Comparison of ENCODE assay signal across 35 cellular contexts in the genomic region with DNA sequence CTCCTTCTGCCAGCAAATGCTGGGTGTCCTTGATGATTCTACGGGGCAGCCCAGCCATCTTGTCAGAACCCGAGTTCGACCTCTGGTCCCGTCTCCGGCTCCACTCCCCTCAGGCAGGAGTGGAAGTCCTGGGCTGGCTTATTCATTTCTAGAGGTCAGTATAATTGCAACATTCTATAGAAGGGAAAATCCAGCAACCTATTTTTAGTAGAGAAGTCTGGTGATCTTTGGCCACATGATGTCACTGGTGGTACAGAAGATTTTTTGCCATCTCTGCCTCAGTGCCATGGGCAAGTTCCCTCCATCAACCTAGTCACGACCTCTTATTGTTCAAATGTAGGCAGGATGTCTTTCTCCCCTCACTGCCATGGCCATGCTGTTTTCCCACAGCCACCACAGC. TPM values are rescaled to one million over a fixed set of nuclear protein-coding genes. Genes with fewer than 3 reads are reported as not detected.
A peak's percentile ranks its signal among the peaks of the same experiment; 100 is the strongest.
DNase-seq lines count a peak whose midpoint lies in the region; ATAC-seq, FAIRE-seq and TF ChIP-seq lines count a peak whose summit lies in the region.
"Had no signal": no experiment of that assay in that cellular context is flagged by ENCODE, and none has a peak within 500 bp of the region (broad histone marks: within the 10 kb centered on the region; RNA-seq: fewer than 3 reads in every experiment).

No MANE protein-coding gene starts in this region.

- no peak overlapping the region for H3K56ac ChIP-seq in H1 (replicated peaks; ENCODE audit: insufficient read length, low read depth, low read length)

- WGBS in H1 (ENCODE audit: extremely low coverage in 1 of 2, insufficient coverage in 1 of 2, insufficient read length in 1 of 2, insufficient replicate concordance in 2 of 2, low coverage in 1 of 2, low lambda C conversion rate in 2 of 2, missing lambda C conversion rate in 1 of 2), 2 experiments = 90% methylated on average over 2 of the region's 6 CpGs; no CpG with 5 or more reads in 1 of the 2 experiments

- H2BK15ac ChIP-seq in H1 (ENCODE audit: low read length) = no peak overlapping the region

- no peaks in the 10 kb centered on the region for H3K4me1 Mint-ChIP-seq in activated T-cell treated with anti-CD3 and anti-CD28 coated beads, Interleukin-2, amount 50 U/mL, for 4 hours (ENCODE audit: low read depth)
- H3K4me1 Mint-ChIP-seq: activated naive CD8-positive, alpha-beta T cell treated with anti-CD3 and anti-CD28 coated beads, Interleukin-2, amount 10 ng/mL, durations not matched to agents 7 days and 5 days; IgD-negative memory B cell; nephron progenitor cell; stimulated activated naive B cell treated with anti-CD40 and anti-IgM and Interleukin-4, amounts not matched to agents 10 μg/mL and 1 μg/mL and 100 μg/mL, for 72 hours had no signal

- H3K4me3 ChIP-seq in H1 (ENCODE audit: extremely low read depth in 1 of 4, insufficient read depth in 2 of 4, low read depth in 3 of 4, low read length in 4 of 4) = no peak overlapping the region
- H3K4me3 ChIP-seq: ascending aorta, BLaER1, colonic mucosa, pancreas, PC-9, skin epidermis had no signal

- H2AFZ ChIP-seq in H1 (ENCODE audit: low read length) = peak overlapping the region; percentile 67; the same call in 1 of the 2 replicates
- H2AFZ ChIP-seq: PC-9 had no signal

- TF ChIP-seq CTCF in GM10266 (IDR thresholded peaks at IDR 0.05; ENCODE audit: control insufficient read depth, insufficient read depth, low read depth, missing control alignments) (no peak), H1 (IDR thresholded peaks at IDR 0.05; ENCODE audit: control extremely low read depth in 1 of 3, insufficient read depth in 1 of 3, low read depth in 1 of 3, low read length in 3 of 3) (peak in 2 of 3 experiments; percentile 12 to 14; a peak in 1 of 4 replicates)

- H2BK5ac ChIP-seq in H1 (ENCODE audit: low read depth, low read length) = peak overlapping the region; percentile 40; the same call in 1 of the 2 replicates

- H3K79me2 ChIP-seq in H1 (ENCODE audit: control insufficient read depth in 1 of 2, insufficient read depth in 2 of 2, low read length in 2 of 2) = no peaks in the 10 kb centered on the region

- no peak overlapping the region for H2BK20ac ChIP-seq in H1 (ENCODE audit: low read length)

- peaks cover 0 to 2% (median 0%) of the 10 kb centered on the region in 4 experiments; a peak in 1 of 7 replicates for H3K4me1 ChIP-seq in H1 (replicated peaks in 1 of 4; ENCODE audit: control insufficient read depth in 3 of 4, insufficient read depth in 4 of 4, low read length in 3 of 4)
- H3K4me1 ChIP-seq: ascending aorta, colonic mucosa, pancreas had no signal

- no peaks in the 10 kb centered on the region for H3K9me3 Mint-ChIP-seq in activated T-cell treated with anti-CD3 and anti-CD28 coated beads, Interleukin-2, amount 50 U/mL, for 4 hours
- H3K9me3 Mint-ChIP-seq: activated naive CD8-positive, alpha-beta T cell treated with anti-CD3 and anti-CD28 coated beads, Interleukin-2, amount 10 ng/mL, durations not matched to agents 7 days and 5 days; activated T-helper 2 cell treated with anti-CD3 and anti-CD28 coated beads, Interferon-gamma antibody, Interleukin-2, Interleukin-4, amounts not matched to agents 10 μg/mL and 5 μg/mL and 100 μg/mL, durations not matched to agents 14 hours and 24 hours and 36 hours; IgD-negative memory B cell; nephron progenitor cell; stimulated activated naive B cell treated with anti-CD40 and anti-IgM and Interleukin-4, amounts not matched to agents 10 μg/mL and 1 μg/mL and 100 μg/mL, for 72 hours; type B pancreatic cell had no signal

- no peak overlapping the region for H3K23ac ChIP-seq in H1 (ENCODE audit: insufficient read length)

- no peak overlapping the region for H4K91ac ChIP-seq in H1 (replicated peaks; ENCODE audit: insufficient read length, low read length)

- H3K4me3 Mint-ChIP-seq in activated T-cell treated with anti-CD3 and anti-CD28 coated beads, Interleukin-2, amount 50 U/mL, for 4 hours = no peak overlapping the region
- H3K4me3 Mint-ChIP-seq: activated CD8-positive, alpha-beta T cell treated with anti-CD3 and anti-CD28 coated beads, Interleukin-2, amount 10 ng/mL, durations not matched to agents 7 days and 5 days; activated naive CD8-positive, alpha-beta T cell treated with anti-CD3 and anti-CD28 coated beads, Interleukin-2, amount 10 ng/mL, durations not matched to agents 7 days and 5 days; IgD-negative memory B cell; nephron progenitor cell; stimulated activated naive B cell treated with anti-CD40 and anti-IgM and Interleukin-4, amounts not matched to agents 10 μg/mL and 1 μg/mL and 100 μg/mL, for 72 hours; type B pancreatic cell had no signal

- no peaks in the 10 kb centered on the region for H3K27me3 ChIP-seq in H1 (replicated peaks in 1 of 4; ENCODE audit: control insufficient read depth in 3 of 4, extremely low read depth in 1 of 4, insufficient read depth in 3 of 4, low read length in 3 of 4)
- H3K27me3 ChIP-seq: ascending aorta, BLaER1, colonic mucosa, pancreas had no signal

- H3K27ac ChIP-seq in H1 (ENCODE audit: low read depth, low read length) = no peak overlapping the region
- H3K27ac ChIP-seq: ascending aorta, BLaER1, colonic mucosa, pancreas, PC-9, skin epidermis had no signal

- H2AK5ac ChIP-seq in H1 (ENCODE audit: low read depth, low read length) = no peak overlapping the region

- CTCF ChIA-PET in H1 (lab: Charles Lee; ENCODE audit: partially characterized antibody) = interaction anchor here (1.1 kb wide), 1 partner anchor 136 kb away, joined by 3 read pairs; no protein-coding TSS in a partner anchor

- no peak overlapping the region for H3K18ac ChIP-seq in H1 (ENCODE audit: extremely low read depth, low read length)

- no peaks in the 10 kb centered on the region for H3K23me2 ChIP-seq in H1 (ENCODE audit: low read depth, low read length)

- H3K9me3 ChIP-seq in H1 (ENCODE audit: insufficient read depth in 2 of 2, low read depth in 1 of 2, low read length in 1 of 2) = no peaks in the 10 kb centered on the region
- H3K9me3 ChIP-seq: ascending aorta, BLaER1, colonic mucosa, pancreas had no signal

- peaks cover 18% of the 10 kb centered on the region for H3K27me3 Mint-ChIP-seq in activated T-cell treated with anti-CD3 and anti-CD28 coated beads, Interleukin-2, amount 50 U/mL, for 4 hours (ENCODE audit: low read depth)
- H3K27me3 Mint-ChIP-seq: IgD-negative memory B cell had no signal

- no peak overlapping the region for H3K14ac ChIP-seq in H1 (ENCODE audit: insufficient read length)

- no peak overlapping the region for H4K8ac ChIP-seq in H1 (ENCODE audit: extremely low read depth, insufficient read depth, low read length)

- DNase-seq in EL (peak; percentile 2), GM10266 (ENCODE audit: extremely low spot score) (peak; percentile 35), LHCN-M2 (ENCODE audit: low read depth) (peak; percentile 3), H1 (ENCODE audit: low read depth in 1 of 2, low spot score in 2 of 2) (no peak), left cardiac atrium (no peak)
- DNase-seq in activated T-cell treated with anti-CD3 and anti-CD28 coated beads, Interleukin-2, amount 50 U/mL, for 4 hours = no peak
- DNase-seq: activated CD4-positive, alpha-beta T cell treated with anti-CD3 and anti-CD28 coated beads for 4 hours; activated CD8-positive, alpha-beta T cell treated with anti-CD3 and anti-CD28 coated beads, Interleukin-2, amount 10 ng/mL, durations not matched to agents 7 days and 5 days; activated naive CD8-positive, alpha-beta T cell treated with anti-CD3 and anti-CD28 coated beads, Interleukin-2, amount 10 ng/mL, durations not matched to agents 7 days and 5 days; colonic mucosa; effector memory CD4-positive, alpha-beta T cell; HCEC 1CT; NCI-H1092 treated with DMSO at 0.1 percent for 48 hours; NCI-H1694 treated with DMSO at 0.1 percent for 48 hours; NCI-H524; nephron progenitor cell; pancreas; PC-9; Right ventricle myocardium superior; stimulated activated naive B cell treated with anti-CD40 and anti-IgM and Interleukin-4, amounts not matched to agents 10 μg/mL and 1 μg/mL and 100 μg/mL, for 72 hours; substantia nigra had no signal

- no peak overlapping the region for H4K5ac ChIP-seq in H1 (ENCODE audit: insufficient read length, low read depth, low read length)

- H3K79me1 ChIP-seq in H1 (ENCODE audit: low read depth, low read length) = no peaks in the 10 kb centered on the region

- POLR2A ChIA-PET in H1 (lab: Charles Lee; ENCODE audit: partially characterized antibody) = no interaction called here

- no peak overlapping the region for H3K9ac ChIP-seq in H1 (replicated peaks in 1 of 4; ENCODE audit: extremely low read depth in 1 of 4, low read depth in 3 of 4, low read length in 3 of 4)
- H3K9ac ChIP-seq: BLaER1 had no signal

- no peak overlapping the region for H3K4ac ChIP-seq in H1 (replicated peaks; ENCODE audit: insufficient read length, low read depth, low read length)

- 0 out of 2 replicates have a peak overlapping the region, but pooled peaks have one; percentile 35 for H2BK12ac ChIP-seq in H1 (ENCODE audit: low read depth, low read length)

- no peak for FAIRE-seq in H1 (lab: Jason Lieb, UNC)
- FAIRE-seq: G401.6, pancreas had no signal

- no peaks in the 10 kb centered on the region for H4K20me1 ChIP-seq in H1 (replicated peaks in 1 of 2; ENCODE audit: control insufficient read depth in 1 of 2, insufficient read depth in 2 of 2, low read length in 2 of 2)
- H4K20me1 ChIP-seq: BLaER1 had no signal

- H3K36me3 Mint-ChIP-seq in activated T-cell treated with anti-CD3 and anti-CD28 coated beads, Interleukin-2, amount 50 U/mL, for 4 hours (ENCODE audit: insufficient read depth) = no peaks in the 10 kb centered on the region
- H3K36me3 Mint-ChIP-seq: activated naive CD8-positive, alpha-beta T cell treated with anti-CD3 and anti-CD28 coated beads, Interleukin-2, amount 10 ng/mL, durations not matched to agents 7 days and 5 days; IgD-negative memory B cell; stimulated activated naive B cell treated with anti-CD40 and anti-IgM and Interleukin-4, amounts not matched to agents 10 μg/mL and 1 μg/mL and 100 μg/mL, for 72 hours; type B pancreatic cell had no signal

- H3K36me3 ChIP-seq in H1 (ENCODE audit: control insufficient read depth in 2 of 4, insufficient read depth in 4 of 4, low read length in 3 of 4) = no peaks in the 10 kb centered on the region
- H3K36me3 ChIP-seq: ascending aorta, BLaER1, colonic mucosa, pancreas had no signal

- no peak overlapping the region for H3K4me2 ChIP-seq in H1 (ENCODE audit: insufficient read depth in 1 of 2, low read depth in 2 of 2, low read length in 2 of 2)
- H3K4me2 ChIP-seq: BLaER1, PC-9 had no signal

- ATAC-seq in left cardiac atrium (no peak), HG03378 (IDR thresholded peaks at IDR 0.05; ENCODE audit: unreplicated experiment) (no peak), HG02840 (IDR thresholded peaks at IDR 0.05; ENCODE audit: low FRiP score, unreplicated experiment) (no peak)
- no peak for ATAC-seq in activated T-cell treated with anti-CD3 and anti-CD28 coated beads, Interleukin-2, amount 50 U/mL, for 4 hours
- ATAC-seq: activated CD8-positive, alpha-beta T cell treated with anti-CD3 and anti-CD28 coated beads, Interleukin-2, amount 10 ng/mL, durations not matched to agents 7 days and 5 days; left lobe of liver; pancreas; stimulated activated naive B cell treated with anti-CD40 and anti-IgM and Interleukin-4, amounts not matched to agents 10 μg/mL and 1 μg/mL and 100 μg/mL, for 72 hours had no signal

- TF ChIP-seq EP300 in H1 (IDR thresholded peaks at IDR 0.05; ENCODE audit: borderline replicate concordance in 1 of 2, low read depth in 2 of 2, low read length in 2 of 2) = no peak

- TF ChIP-seq RAD21 in H1 (IDR thresholded peaks at IDR 0.05 in 1 of 2, conservative IDR thresholded peaks at IDR 0.05 in 1 of 2; ENCODE audit: low read depth in 2 of 2, low read length in 2 of 2) = peak; percentile 45 to 46

- TF ChIP-seq POLR2A in H1 (IDR thresholded peaks at IDR 0.05; ENCODE audit: control extremely low read depth in 1 of 2, low read depth in 2 of 2, low read length in 2 of 2) = no peak

- no peak overlapping the region for H2BK120ac ChIP-seq in H1 (replicated peaks; ENCODE audit: low read depth, low read length)

- intact Hi-C loops in left cardiac atrium (cut with DNase I) = no loop called here

RNA-seq across cellular contexts. Expression of a gene that starts 22.4 kb away (rescaled TPM):
- total RNA-seq in LHCN-M2 (2014; rRNA removed) (not detected in 2 replicates), left cardiac atrium (not detected)
- not detected for polyA plus RNA-seq in LHCN-M2 (2012)
- not detected in 2 replicates for total RNA-seq in H1 (2021; fragmentation: NEBNext Ultra II Directional; extraction: Animal tissue kit (Norgen Biotek cat#: 25700))
- polyA plus RNA-seq in H1 (2011; rRNA removed) = not detected in 2 replicates
- polyA plus RNA-seq in H1 (2011; cell fraction: cytosol; rRNA removed) = not detected
- polyA plus RNA-seq in H1 (2011; cell fraction: nucleus; rRNA removed) = not detected
- polyA plus RNA-seq in H1 (2012, experiment 1 of 2) = not detected in 4 replicates
- polyA plus RNA-seq in H1 (2012, experiment 2 of 2) = not detected
- polyA plus RNA-seq in H1 (2013, experiment 1 of 2) = not detected
- not detected for polyA plus RNA-seq in H1 (2013, experiment 2 of 2)
- not detected in 2 replicates for polyA minus RNA-seq in H1 (2011; rRNA and poly(A)+ RNA removed)
- not detected for polyA minus RNA-seq in H1 (2011; cell fraction: cytosol; rRNA and poly(A)+ RNA removed)
- polyA minus RNA-seq in H1 (2011; cell fraction: nucleus; rRNA and poly(A)+ RNA removed) = not detected
- total RNA-seq in activated T-cell treated with anti-CD3 and anti-CD28 coated beads, Interleukin-2, amount 50 U/mL, for 4 hours = not detected
- total RNA-seq: activated CD8-positive, alpha-beta T cell treated with anti-CD3 and anti-CD28 coated beads, Interleukin-2, amount 10 ng/mL, durations not matched to agents 7 days and 5 days; activated naive CD8-positive, alpha-beta T cell treated with anti-CD3 and anti-CD28 coated beads, Interleukin-2, amount 10 ng/mL, durations not matched to agents 7 days and 5 days; activated T-helper 2 cell treated with anti-CD3 and anti-CD28 coated beads, Interferon-gamma antibody, Interleukin-2, Interleukin-4, amounts not matched to agents 10 μg/mL and 5 μg/mL and 100 μg/mL, durations not matched to agents 14 hours and 24 hours and 36 hours; ascending aorta; colonic mucosa; epithelial cell of proximal tubule; glomerular endothelial cell; left lobe of liver; pancreas; PC-9; renal cortical epithelial cell; Right ventricle myocardium superior had no signal
- polyA plus RNA-seq: AG04450, IgD-negative memory B cell, pancreas had no signal

RNA-seq across cellular contexts. Expression of a gene that starts 32.4 kb away (rescaled TPM):
- total RNA-seq in LHCN-M2 (2014; rRNA removed) (not detected in 2 replicates), left cardiac atrium (not detected)
- not detected for polyA plus RNA-seq in LHCN-M2 (2012)
- not detected in 2 replicates for total RNA-seq in H1 (2021; fragmentation: NEBNext Ultra II Directional; extraction: Animal tissue kit (Norgen Biotek cat#: 25700))
- polyA plus RNA-seq in H1 (2011; rRNA removed) = not detected in 2 replicates
- not detected for polyA plus RNA-seq in H1 (2011; cell fraction: cytosol; rRNA removed)
- not detected for polyA plus RNA-seq in H1 (2011; cell fraction: nucleus; rRNA removed)
- polyA plus RNA-seq in H1 (2012, experiment 1 of 2) = not detected in 4 replicates
- not detected for polyA plus RNA-seq in H1 (2012, experiment 2 of 2)
- polyA plus RNA-seq in H1 (2013, experiment 1 of 2) = not detected
- polyA plus RNA-seq in H1 (2013, experiment 2 of 2) = not detected
- polyA minus RNA-seq in H1 (2011; rRNA and poly(A)+ RNA removed) = not detected in 2 replicates
- polyA minus RNA-seq in H1 (2011; cell fraction: cytosol; rRNA and poly(A)+ RNA removed) = not detected
- polyA minus RNA-seq in H1 (2011; cell fraction: nucleus; rRNA and poly(A)+ RNA removed) = not detected
- total RNA-seq in activated T-cell treated with anti-CD3 and anti-CD28 coated beads, Interleukin-2, amount 50 U/mL, for 4 hours = not detected
- total RNA-seq: activated CD8-positive, alpha-beta T cell treated with anti-CD3 and anti-CD28 coated beads, Interleukin-2, amount 10 ng/mL, durations not matched to agents 7 days and 5 days; activated naive CD8-positive, alpha-beta T cell treated with anti-CD3 and anti-CD28 coated beads, Interleukin-2, amount 10 ng/mL, durations not matched to agents 7 days and 5 days; activated T-helper 2 cell treated with anti-CD3 and anti-CD28 coated beads, Interferon-gamma antibody, Interleukin-2, Interleukin-4, amounts not matched to agents 10 μg/mL and 5 μg/mL and 100 μg/mL, durations not matched to agents 14 hours and 24 hours and 36 hours; ascending aorta; colonic mucosa; epithelial cell of proximal tubule; glomerular endothelial cell; left lobe of liver; pancreas; PC-9; renal cortical epithelial cell; Right ventricle myocardium superior had no signal
- polyA plus RNA-seq: AG04450, IgD-negative memory B cell, pancreas had no signal

RNA-seq across cellular contexts. Expression of a gene that starts 41.3 kb away (rescaled TPM):
- not detected in 2 replicates for total RNA-seq in LHCN-M2 (2014; rRNA removed)
- not detected for polyA plus RNA-seq in LHCN-M2 (2012)
- not detected in 2 replicates for total RNA-seq in H1 (2021; fragmentation: NEBNext Ultra II Directional; extraction: Animal tissue kit (Norgen Biotek cat#: 25700))
- not detected in 2 replicates for polyA plus RNA-seq in H1 (2011; rRNA removed)
- not detected for polyA plus RNA-seq in H1 (2011; cell fraction: cytosol; rRNA removed)
- polyA plus RNA-seq in H1 (2011; cell fraction: nucleus; rRNA removed) = 0.13 TPM
- not detected in 4 replicates for polyA plus RNA-seq in H1 (2012, experiment 1 of 2)
- polyA plus RNA-seq in H1 (2012, experiment 2 of 2) = not detected
- polyA plus RNA-seq in H1 (2013, experiment 1 of 2) = not detected
- polyA plus RNA-seq in H1 (2013, experiment 2 of 2) = not detected
- polyA minus RNA-seq in H1 (2011; rRNA and poly(A)+ RNA removed) = not detected in 2 replicates
- polyA minus RNA-seq in H1 (2011; cell fraction: cytosol; rRNA and poly(A)+ RNA removed) = not detected
- polyA minus RNA-seq in H1 (2011; cell fraction: nucleus; rRNA and poly(A)+ RNA removed) = not detected
- not detected for total RNA-seq in left cardiac atrium
- total RNA-seq in activated T-cell treated with anti-CD3 and anti-CD28 coated beads, Interleukin-2, amount 50 U/mL, for 4 hours = not detected
- total RNA-seq: activated CD8-positive, alpha-beta T cell treated with anti-CD3 and anti-CD28 coated beads, Interleukin-2, amount 10 ng/mL, durations not matched to agents 7 days and 5 days; activated naive CD8-positive, alpha-beta T cell treated with anti-CD3 and anti-CD28 coated beads, Interleukin-2, amount 10 ng/mL, durations not matched to agents 7 days and 5 days; activated T-helper 2 cell treated with anti-CD3 and anti-CD28 coated beads, Interferon-gamma antibody, Interleukin-2, Interleukin-4, amounts not matched to agents 10 μg/mL and 5 μg/mL and 100 μg/mL, durations not matched to agents 14 hours and 24 hours and 36 hours; ascending aorta; colonic mucosa; epithelial cell of proximal tubule; glomerular endothelial cell; left lobe of liver; pancreas; PC-9; renal cortical epithelial cell; Right ventricle myocardium superior had no signal
- polyA plus RNA-seq: AG04450, IgD-negative memory B cell, pancreas had no signal

Comparison
In these comparisons a context has a peak if more than half of its experiments do, and no peak if none do; other contexts are left out.
1. DNase-seq: peak in EL (single experiment), GM10266 (single experiment) and LHCN-M2 (single experiment); none in H1 (0 of 2), left cardiac atrium (single experiment) and activated T-cell treated with anti-CD3 and anti-CD28 coated beads, Interleukin-2, amount 50 U/mL, for 4 hours (single experiment).